ENCODE assay signal across 21 cellular contexts in the genomic region with DNA sequence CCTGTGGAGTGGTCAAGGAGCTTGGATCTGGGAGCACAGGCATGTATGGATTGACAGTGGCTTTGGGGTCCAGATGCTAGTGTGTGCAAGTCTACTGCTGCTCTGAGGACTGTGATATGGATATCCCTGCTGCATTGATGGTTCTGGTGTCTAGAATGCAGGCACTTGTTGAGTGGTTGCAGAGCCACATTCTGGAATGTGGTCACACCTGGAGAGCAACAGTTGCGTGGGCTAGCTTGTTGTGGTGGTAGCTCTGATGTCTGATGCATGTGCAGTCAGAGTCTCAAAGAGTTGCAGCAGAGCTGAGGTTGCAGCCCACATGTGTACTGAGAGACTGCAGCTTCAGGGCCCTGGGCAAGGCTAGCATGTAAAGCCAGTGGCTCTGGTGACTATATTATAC.
"Had no signal": no experiment of that assay in that cellular context is flagged by ENCODE, and none has a peak within 500 bp of the region (broad histone marks: within the 10 kb centered on the region; RNA-seq: fewer than 3 reads in every experiment).

No MANE protein-coding gene starts in this region.

- H3K27me3 Mint-ChIP-seq: memory B cell; naive B cell; natural killer cell treated with Interleukin-12 subunit alpha and Interleukin-12 subunit beta and Interleukin-15 and Interleukin-18, amount 100 ng/mL, for 72 hours; stimulated activated memory B cell treated with anti-CD40 and anti-IgM and Interleukin-4, amounts not matched to agents 10 μg/mL and 1 μg/mL and 100 μg/mL, for 72 hours had no signal

- H3K27me3 ChIP-seq: right atrium auricular region, sigmoid colon, spleen, testis, tibial nerve had no signal

- H3K36me3 ChIP-seq: prostate gland had no signal

- H3K4me1 ChIP-seq: prostate gland, right atrium auricular region, sigmoid colon, spleen, testis, tibial nerve had no signal

- H3K9me3 ChIP-seq: prostate gland, testis had no signal

- H3K4me3 ChIP-seq: coronary artery, lung, prostate gland, right atrium auricular region, sigmoid colon, skin epidermis, spleen, testis, tibial nerve had no signal

- H3K4me3 Mint-ChIP-seq: memory B cell; naive B cell; natural killer cell treated with Interleukin-12 subunit alpha and Interleukin-12 subunit beta and Interleukin-15 and Interleukin-18, amount 100 ng/mL, for 72 hours; neural crest cell; stimulated activated memory B cell treated with anti-CD40 and anti-IgM and Interleukin-4, amounts not matched to agents 10 μg/mL and 1 μg/mL and 100 μg/mL, for 72 hours had no signal

- H3K27ac Mint-ChIP-seq: memory B cell; naive B cell; natural killer cell treated with Interleukin-12 subunit alpha and Interleukin-12 subunit beta and Interleukin-15 and Interleukin-18, amount 100 ng/mL, for 72 hours; stimulated activated memory B cell treated with anti-CD40 and anti-IgM and Interleukin-4, amounts not matched to agents 10 μg/mL and 1 μg/mL and 100 μg/mL, for 72 hours had no signal

- DNase-seq: dermis blood vessel endothelial cell; effector memory CD4-positive, alpha-beta T cell; hypothalamus; naive B cell; sigmoid colon; spleen; stimulated activated CD4-positive, alpha-beta T cell treated with anti-CD3 and anti-CD28 coated beads, Interleukin-4, amount 100 ng/mL, for 4 hours; stimulated activated naive CD8-positive, alpha-beta T cell treated with anti-CD3 and anti-CD28 coated beads, Interleukin-15, Interleukin-2, amounts not matched to agents 100 U/mL and 50 U/mL, for 24 hours; substantia nigra; testis had no signal

- H3K27ac ChIP-seq: coronary artery, prostate gland, right atrium auricular region, sigmoid colon, skin epidermis, spleen, testis, tibial nerve had no signal

- H3K4me1 Mint-ChIP-seq: naive B cell; neural crest cell; stimulated activated memory B cell treated with anti-CD40 and anti-IgM and Interleukin-4, amounts not matched to agents 10 μg/mL and 1 μg/mL and 100 μg/mL, for 72 hours had no signal

- ATAC-seq: left lobe of liver; stimulated activated memory B cell treated with anti-CD40 and anti-IgM and Interleukin-4, amounts not matched to agents 10 μg/mL and 1 μg/mL and 100 μg/mL, for 72 hours; stimulated activated naive CD8-positive, alpha-beta T cell treated with anti-CD3 and anti-CD28 coated beads, Interleukin-15, Interleukin-2, amounts not matched to agents 100 U/mL and 50 U/mL, for 24 hours had no signal
